Comparison of ENCODE assay signal across 24 cellular contexts in genomic region chr17:43769426-43769825, GRCh38. TPM values are rescaled to one million over a fixed set of nuclear protein-coding genes. Genes with fewer than 3 reads are reported as not detected.
A peak's percentile ranks its signal among the peaks of the same experiment; 100 is the strongest.
DNase-seq lines count a peak whose midpoint lies in the region; ATAC-seq and TF ChIP-seq lines count a peak whose summit lies in the region.
"Had no signal": no experiment of that assay in that cellular context is flagged by ENCODE, and none has a peak within 500 bp of the region (broad histone marks: within the 10 kb centered on the region; RNA-seq: fewer than 3 reads in every experiment).

No MANE protein-coding gene starts in this region.

- no peak overlapping the region for H3K4ac ChIP-seq in IMR-90 (ENCODE audit: low read depth, low read length)

- no peak overlapping the region for H3K27ac ChIP-seq in IMR-90 (ENCODE audit: insufficient read depth, low read length)
- peak overlapping the region; percentile 18 to 29 for H3K27ac ChIP-seq in left lung
- peak overlapping the region; percentile 46 for H3K27ac ChIP-seq in psoas muscle

- H3K36me3 Mint-ChIP-seq in CD14-positive monocyte = peaks cover 48 to 64% of the 10 kb centered on the region in 2 donors
- peaks cover 41% of the 10 kb centered on the region for H3K36me3 Mint-ChIP-seq in mesothelial cell of epicardium

- peaks cover 6 to 24% of the 10 kb centered on the region in 2 experiments; a peak in 2 of 4 replicates for H3K79me1 ChIP-seq in IMR-90 (ENCODE audit: low read depth in 1 of 2, low read length in 2 of 2)

- WGBS in IMR-90 (ENCODE audit: extremely low coverage in 2 of 2, insufficient read length in 1 of 2), 2 experiments = 97% methylated on average over 16 of the region's 16 CpGs; no CpG with 5 or more reads in 1 of the 2 experiments
- 74 to 89% (median 83%) methylated on average over 16 of the region's 16 CpGs for WGBS in psoas muscle, 3 donors

- H2BK120ac ChIP-seq in IMR-90 (ENCODE audit: low read depth, low read length) = no peak overlapping the region

- TF ChIP-seq RAD21 in IMR-90 (IDR thresholded peaks at IDR 0.05; ENCODE audit: low read length) = no peak

- H2AK5ac ChIP-seq in IMR-90 (ENCODE audit: low read depth, low read length) = no peak overlapping the region

- H3K36me3 ChIP-seq in IMR-90 (ENCODE audit: control insufficient read depth, insufficient read depth, low read length) (peaks cover 45% of the 10 kb centered on the region), left lung (peaks cover 0 to 85% of the 10 kb centered on the region in 2 donors), psoas muscle (ENCODE audit: insufficient read depth in 1 of 2, low read depth in 1 of 2) (peaks cover 11 to 91% of the 10 kb centered on the region in 2 donors)

- no peaks in the 10 kb centered on the region for H3K27me3 ChIP-seq in IMR-90 (ENCODE audit: control insufficient read depth, insufficient read depth, low read length)
- H3K27me3 ChIP-seq in left lung = no peaks in the 10 kb centered on the region
- H3K27me3 ChIP-seq in psoas muscle (ENCODE audit: insufficient read depth in 3 of 3, low read length in 2 of 3) = no peaks in the 10 kb centered on the region

- no peak overlapping the region for H3K4me3 Mint-ChIP-seq in CD14-positive monocyte
- no peak overlapping the region for H3K4me3 Mint-ChIP-seq in mesothelial cell of epicardium
- H3K4me3 Mint-ChIP-seq: CD4-positive, CD25-positive, alpha-beta regulatory T cell; HFFc6; IgD-negative memory B cell had no signal

- TF ChIP-seq CTCF in CD14-positive monocyte (IDR thresholded peaks at IDR 0.05) = no peak
- TF ChIP-seq CTCF in IMR-90 (conservative IDR thresholded peaks at IDR 0.05; ENCODE audit: low read depth, low read length) = no peak
- TF ChIP-seq CTCF in left lung (IDR thresholded peaks at IDR 0.05) = no peak
- TF ChIP-seq CTCF in psoas muscle (IDR thresholded peaks at IDR 0.05) = no peak
- TF ChIP-seq CTCF in mesothelial cell of epicardium (IDR thresholded peaks at IDR 0.05; ENCODE audit: unreplicated experiment) = no peak

- CTCF ChIA-PET in IMR-90 (lab: Yijun Ruan, JAX) = no interaction called here

- no peak overlapping the region for H3K18ac ChIP-seq in IMR-90 (ENCODE audit: low read depth, low read length)

- H4K20me1 ChIP-seq in IMR-90 (ENCODE audit: insufficient read depth, low read length) = peaks cover 5% of the 10 kb centered on the region

- peaks cover 4% of the 10 kb centered on the region; the same call in 1 of the 2 replicates for H3K9me1 ChIP-seq in IMR-90 (ENCODE audit: insufficient read depth, low read length)

- peak overlapping the region; percentile 18 for H2AK9ac ChIP-seq in IMR-90 (replicated peaks; ENCODE audit: low read depth, low read length, poor library complexity)

- ATAC-seq in IMR-90 (ENCODE audit: low read depth) (no peak), left lung (no peak), psoas muscle (no peak)
- ATAC-seq: Panc1 had no signal

- H3K9me3 Mint-ChIP-seq in CD14-positive monocyte (peaks cover 0 to 2% (median 0%) of the 10 kb centered on the region in 7 donors), mesothelial cell of epicardium (no peaks in the 10 kb centered on the region)
- H3K9me3 Mint-ChIP-seq: CD4-positive, CD25-positive, alpha-beta regulatory T cell; HFFc6; IgD-negative memory B cell had no signal

- no peak overlapping the region for H3K14ac ChIP-seq in IMR-90 (replicated peaks; ENCODE audit: low read depth, low read length)

- H3K4me3 ChIP-seq in IMR-90 (ENCODE audit: insufficient read depth, low read depth, low read length) = no peak overlapping the region
- H3K4me3 ChIP-seq in left lung = no peak overlapping the region
- H3K4me3 ChIP-seq in psoas muscle = no peak overlapping the region

- DNase-seq in CD14-positive monocyte (ENCODE audit: low spot score) (no peak), IMR-90 (no peak), left lung (no peak), psoas muscle (no peak), NCI-H69 (lab: John Stamatoyannopoulos, UW) (no peak), medulla oblongata (ENCODE audit: extremely low spot score) (no peak), mesothelial cell of epicardium (ENCODE audit: low spot score in 2 of 2, unreplicated experiment in 2 of 2) (no peak)
- DNase-seq: AML-193; CD4-positive, CD25-positive, alpha-beta regulatory T cell; COR-L47; DMS 273 treated with DMSO at 0.1 percent for 48 hours; DND-41; H7; HFFc6; Karpas-422; NCI-H1092 treated with DMSO at 0.1 percent for 48 hours; NCI-H146; NCI-H2029 treated with DMSO at 0.1 percent for 48 hours; NCI-H2171 treated with DMSO at 0.1 percent for 48 hours; NCI-H446 treated with DMSO at 0.1 percent for 48 hours had no signal

- H4K8ac ChIP-seq in IMR-90 (ENCODE audit: low read depth in 2 of 2, low read length in 2 of 2) = no peak overlapping the region

- no peak for TF ChIP-seq POLR2A in IMR-90 (IDR thresholded peaks at IDR 0.05; ENCODE audit: low read depth, low read length)

- H3K27ac Mint-ChIP-seq in CD14-positive monocyte = peak overlapping the region; percentile 45 to 90 (median 83)
- no peak overlapping the region for H3K27ac Mint-ChIP-seq in mesothelial cell of epicardium
- H3K27ac Mint-ChIP-seq: CD4-positive, CD25-positive, alpha-beta regulatory T cell; HFFc6 had no signal

- no peak overlapping the region for H2BK15ac ChIP-seq in IMR-90 (ENCODE audit: low read depth, low read length)

- H2BK20ac ChIP-seq in IMR-90 (ENCODE audit: low read depth, low read length) = no peak overlapping the region

- no peak overlapping the region for H3K56ac ChIP-seq in IMR-90 (ENCODE audit: extremely low read depth, insufficient read depth, low read length)

- H3K27me3 Mint-ChIP-seq in CD14-positive monocyte (ENCODE audit: low read depth in 3 of 3) (peaks cover 0 to under 1% (median 0%) of the 10 kb centered on the region in 3 donors), mesothelial cell of epicardium (ENCODE audit: low read depth) (no peaks in the 10 kb centered on the region)
- H3K27me3 Mint-ChIP-seq: IgD-negative memory B cell had no signal

- H4K91ac ChIP-seq in IMR-90 (ENCODE audit: insufficient read depth, low read depth, low read length) = no peak overlapping the region

- no peak overlapping the region for H2BK5ac ChIP-seq in IMR-90 (ENCODE audit: low read depth, low read length, poor library complexity, severe bottlenecking)

- no peak overlapping the region for H2AFZ ChIP-seq in IMR-90 (replicated peaks; ENCODE audit: low read length, poor library complexity)

- H3K9me3 ChIP-seq in IMR-90 (ENCODE audit: control insufficient read depth, insufficient read depth, low read length) (no peaks in the 10 kb centered on the region), left lung (no peaks in the 10 kb centered on the region), psoas muscle (no peaks in the 10 kb centered on the region)

- intact Hi-C loops in CD14-positive monocyte (cut with micrococcal nuclease) (loop anchor here in 1 of 2 donors (5.0 kb wide), 1 partner anchor 187 kb away; no protein-coding TSS in a partner anchor), IMR-90 (cut with micrococcal nuclease) (no loop called here), left lung (cut with DNase I) (no loop called here), psoas muscle (cut with DNase I) (no loop called here)

- in situ Hi-C loops in IMR-90 (cut with MboI; ENCODE audit: low sequenced_read_pairs) = no loop called here

- POLR2A ChIA-PET in IMR-90 (lab: Charles Lee; ENCODE audit: unreplicated experiment) = no interaction called here

- H3K4me2 ChIP-seq in IMR-90 (ENCODE audit: low read depth, low read length) = no peak overlapping the region

- peaks cover 89% of the 10 kb centered on the region for H3K4me1 Mint-ChIP-seq in CD14-positive monocyte
- no peaks in the 10 kb centered on the region for H3K4me1 Mint-ChIP-seq in mesothelial cell of epicardium

- peaks cover 2% of the 10 kb centered on the region; the same call in 1 of the 2 replicates for H3K4me1 ChIP-seq in IMR-90 (ENCODE audit: control insufficient read depth, insufficient read depth, low read length)
- H3K4me1 ChIP-seq in left lung = peaks cover 6 to 89% of the 10 kb centered on the region in 2 donors
- peaks cover 56% of the 10 kb centered on the region for H3K4me1 ChIP-seq in psoas muscle

- no peak overlapping the region for H4K5ac ChIP-seq in IMR-90 (ENCODE audit: low read depth, low read length)

- dilution Hi-C loops in IMR-90 (cut with HindIII; ENCODE audit: low sequenced_read_pairs, unreplicated experiment) = no loop called here

- no peak overlapping the region for H3K23ac ChIP-seq in IMR-90 (ENCODE audit: low read depth, low read length)

- no peak overlapping the region for H3K9ac ChIP-seq in IMR-90 (ENCODE audit: low read depth, low read length)

- BruUV-seq in IMR-90 (replicated peaks; lab: Mats Ljungman, UMichigan) = no TSS peak

TF ChIP-seq in IMR-90, 13 proteins besides CTCF, POLR2A, EP300 and RAD21:
- TF ChIP-seq MXI1 (IDR thresholded peaks at IDR 0.05; ENCODE audit: borderline replicate concordance, low read depth, low read length) = no peak
- no peak for TF ChIP-seq BHLHE40 (IDR thresholded peaks at IDR 0.05; ENCODE audit: low read depth, low read length)
- TF ChIP-seq RCOR1 (IDR thresholded peaks at IDR 0.05; ENCODE audit: insufficient replicate concordance, low read length) = no peak
TF ChIP-seq in IMR-90: peak in this region for 0.

RNA-seq across cellular contexts. Expression of gene DUSP3, which starts 9.4 kb away (rescaled TPM):
- polyA plus RNA-seq in CD14-positive monocyte (10 to 100 TPM; 58.9 to 78.5 TPM), IMR-90 (2012; rRNA removed) (33.3 and 33.5 TPM in 2 replicates), psoas muscle (100 to 1,000 TPM in 2 of 3 donors, 10 to 100 TPM in 1; 90.1 to 250 (median 170) TPM)
- total RNA-seq in IMR-90 (2012; rRNA removed) (40.9 and 42.5 TPM in 2 replicates), left lung (100 to 1,000 TPM in 1 of 2 donors, 10 to 100 TPM in 1; 95.8 to 105 TPM), psoas muscle (100 to 1,000 TPM; 191 to 253 (median 209) TPM), mesothelial cell of epicardium (41.9 to 45.0 TPM (median 42.8 TPM) in 3 replicates)
- polyA plus RNA-seq in IMR-90 (2012; cell fraction: cytosol; rRNA removed) = 22.0 and 23.5 TPM in 2 replicates
- 30.4 and 43.5 TPM in 2 replicates for polyA plus RNA-seq in IMR-90 (2012; cell fraction: nucleus; rRNA removed; ENCODE audit: low replicate concordance)

RNA-seq across cellular contexts. Expression of gene CFAP97D1, which starts 10.8 kb away (rescaled TPM):
- polyA plus RNA-seq in CD14-positive monocyte (not detected), IMR-90 (2012; rRNA removed) (0.03 TPM in 1 of 2 replicates, not detected in the other), psoas muscle (under 1 TPM in 2 of 3 donors, not detected in 1; 0.01 to 0.17 TPM)
- total RNA-seq in IMR-90 (2012; rRNA removed) (under 0.01 TPM in 1 of 2 replicates, not detected in the other), left lung (not detected), psoas muscle (not detected), mesothelial cell of epicardium (0.07 TPM in 1 of 3 replicates, not detected in the others)
- polyA plus RNA-seq in IMR-90 (2012; cell fraction: cytosol; rRNA removed) = not detected in 2 replicates
- polyA plus RNA-seq in IMR-90 (2012; cell fraction: nucleus; rRNA removed; ENCODE audit: low replicate concordance) = 0.03 TPM in 1 of 2 replicates, not detected in the other
- total RNA-seq: CD4-positive, CD25-positive, alpha-beta regulatory T cell; HFFc6; MCF 10A had no signal
- polyA plus RNA-seq: CD4-positive, CD25-positive, alpha-beta regulatory T cell; IgD-negative memory B cell had no signal

RNA-seq across cellular contexts. Expression of gene SOST, which starts 10.8 kb away (rescaled TPM):
- polyA plus RNA-seq in CD14-positive monocyte (not detected), IMR-90 (2012; rRNA removed) (not detected in 2 replicates), psoas muscle (not detected)
- total RNA-seq in IMR-90 (2012; rRNA removed) (not detected in 2 replicates), left lung (under 1 TPM in 1 of 2 donors, not detected in 1; 0.12 TPM), psoas muscle (not detected), mesothelial cell of epicardium (0.23 to 0.33 TPM (median 0.27 TPM) in 3 replicates)
- polyA plus RNA-seq in IMR-90 (2012; cell fraction: cytosol; rRNA removed) = not detected in 2 replicates
- not detected in 2 replicates for polyA plus RNA-seq in IMR-90 (2012; cell fraction: nucleus; rRNA removed; ENCODE audit: low replicate concordance)
- total RNA-seq: CD4-positive, CD25-positive, alpha-beta regulatory T cell; H7; HFFc6; HT-29; MCF 10A had no signal
- polyA plus RNA-seq: CD4-positive, CD25-positive, alpha-beta regulatory T cell; IgD-negative memory B cell had no signal
